16 cellular contexts compared by ENCODE assay signal in genomic region chr3:58347984-58348383, GRCh38. TPM values are rescaled to one million over a fixed set of nuclear protein-coding genes. Genes with fewer than 3 reads are reported as not detected.
DNase-seq lines count a peak whose midpoint lies in the region; ATAC-seq, FAIRE-seq and TF ChIP-seq lines count a peak whose summit lies in the region.
"Had no signal": no experiment of that assay in that cellular context is flagged by ENCODE, and none has a peak within 500 bp of the region (broad histone marks: within the 10 kb centered on the region; RNA-seq: fewer than 3 reads in every experiment).

No MANE protein-coding gene starts in this region.

- H3K9me3 ChIP-seq in BLaER1 (peaks cover 14% of the 10 kb centered on the region), small intestine (ENCODE audit: control insufficient read depth, low read depth) (no peaks in the 10 kb centered on the region), uterus (no peaks in the 10 kb centered on the region)
- H3K9me3 ChIP-seq: A549 had no signal

- no peak overlapping the region for H3K4me3 ChIP-seq in BLaER1
- no peak overlapping the region for H3K4me3 ChIP-seq in HL-60 (replicated peaks; ENCODE audit: insufficient read depth, low read length)
- H3K4me3 ChIP-seq in small intestine (ENCODE audit: low read depth in 1 of 2, low read length in 2 of 2), result no peak overlapping the region
- H3K4me3 ChIP-seq in uterus, result no peak overlapping the region
- H3K4me3 ChIP-seq: A549 had no signal

- H3K27ac Mint-ChIP-seq in activated T-helper 2 cell treated with anti-CD3 and anti-CD28 coated beads, Interferon-gamma antibody, Interleukin-2, Interleukin-4, amounts not matched to agents 10 μg/mL and 5 μg/mL and 100 μg/mL, durations not matched to agents 14 hours and 24 hours and 36 hours, result peak overlapping the region; percentile 53
- no peak overlapping the region for H3K27ac Mint-ChIP-seq in stimulated activated effector memory CD8-positive, alpha-beta T cell treated with anti-CD3 and anti-CD28 coated beads, Interleukin-12 subunit alpha, Interleukin-12 subunit beta, amount 100 ng/mL, for 72 hours

- H3K27ac ChIP-seq in BLaER1, result peak overlapping the region; percentile 97
- peak overlapping the region; percentile 98 for H3K27ac ChIP-seq in HL-60 (replicated peaks)
- H3K27ac ChIP-seq in small intestine (ENCODE audit: low read depth in 1 of 2, low read length in 1 of 2), result no peak overlapping the region
- no peak overlapping the region for H3K27ac ChIP-seq in uterus
- H3K27ac ChIP-seq: A549 had no signal

- H3K4me1 Mint-ChIP-seq in activated T-helper 2 cell treated with anti-CD3 and anti-CD28 coated beads, Interferon-gamma antibody, Interleukin-2, Interleukin-4, amounts not matched to agents 10 μg/mL and 5 μg/mL and 100 μg/mL, durations not matched to agents 14 hours and 24 hours and 36 hours (ENCODE audit: low read depth), result peaks cover 60% of the 10 kb centered on the region
- peaks cover 46% of the 10 kb centered on the region for H3K4me1 Mint-ChIP-seq in stimulated activated effector memory CD8-positive, alpha-beta T cell treated with anti-CD3 and anti-CD28 coated beads, Interleukin-12 subunit alpha, Interleukin-12 subunit beta, amount 100 ng/mL, for 72 hours

- no peaks in the 10 kb centered on the region for H3K9me3 Mint-ChIP-seq in activated T-helper 2 cell treated with anti-CD3 and anti-CD28 coated beads, Interferon-gamma antibody, Interleukin-2, Interleukin-4, amounts not matched to agents 10 μg/mL and 5 μg/mL and 100 μg/mL, durations not matched to agents 14 hours and 24 hours and 36 hours
- no peaks in the 10 kb centered on the region for H3K9me3 Mint-ChIP-seq in stimulated activated effector memory CD8-positive, alpha-beta T cell treated with anti-CD3 and anti-CD28 coated beads, Interleukin-12 subunit alpha, Interleukin-12 subunit beta, amount 100 ng/mL, for 72 hours

- H3K27me3 Mint-ChIP-seq in activated T-helper 2 cell treated with anti-CD3 and anti-CD28 coated beads, Interferon-gamma antibody, Interleukin-2, Interleukin-4, amounts not matched to agents 10 μg/mL and 5 μg/mL and 100 μg/mL, durations not matched to agents 14 hours and 24 hours and 36 hours (ENCODE audit: low read depth), result no peaks in the 10 kb centered on the region

- peaks cover 49% of the 10 kb centered on the region for H3K36me3 Mint-ChIP-seq in activated T-helper 2 cell treated with anti-CD3 and anti-CD28 coated beads, Interferon-gamma antibody, Interleukin-2, Interleukin-4, amounts not matched to agents 10 μg/mL and 5 μg/mL and 100 μg/mL, durations not matched to agents 14 hours and 24 hours and 36 hours (ENCODE audit: low read depth)
- H3K36me3 Mint-ChIP-seq in stimulated activated effector memory CD8-positive, alpha-beta T cell treated with anti-CD3 and anti-CD28 coated beads, Interleukin-12 subunit alpha, Interleukin-12 subunit beta, amount 100 ng/mL, for 72 hours, result peaks cover 8% of the 10 kb centered on the region

- H3K9ac ChIP-seq in BLaER1, result peak overlapping the region; percentile 52; the same call in 1 of the 2 replicates

- H3K4me1 ChIP-seq in BLaER1, result peaks cover 96% of the 10 kb centered on the region
- peaks cover 3 to 4% of the 10 kb centered on the region in 2 donors for H3K4me1 ChIP-seq in small intestine (ENCODE audit: control insufficient read depth in 2 of 2, insufficient read depth in 1 of 2, low read depth in 1 of 2, low read length in 1 of 2)
- peaks cover 0 to 5% of the 10 kb centered on the region in 2 donors for H3K4me1 ChIP-seq in uterus
- H3K4me1 ChIP-seq: A549 had no signal

- no peak overlapping the region for H3K4me3 Mint-ChIP-seq in activated T-helper 2 cell treated with anti-CD3 and anti-CD28 coated beads, Interferon-gamma antibody, Interleukin-2, Interleukin-4, amounts not matched to agents 10 μg/mL and 5 μg/mL and 100 μg/mL, durations not matched to agents 14 hours and 24 hours and 36 hours (ENCODE audit: low read depth)
- no peak overlapping the region for H3K4me3 Mint-ChIP-seq in stimulated activated effector memory CD8-positive, alpha-beta T cell treated with anti-CD3 and anti-CD28 coated beads, Interleukin-12 subunit alpha, Interleukin-12 subunit beta, amount 100 ng/mL, for 72 hours

- peaks cover 35% of the 10 kb centered on the region for H3K36me3 ChIP-seq in BLaER1
- no peaks in the 10 kb centered on the region for H3K36me3 ChIP-seq in small intestine (ENCODE audit: control insufficient read depth in 2 of 2, insufficient read depth in 2 of 2, low read length in 2 of 2)
- H3K36me3 ChIP-seq in uterus, result no peaks in the 10 kb centered on the region

- FAIRE-seq in small intestine (lab: Jason Lieb, UNC), result no peak
- FAIRE-seq: A549, H1 had no signal

- intact Hi-C loops in activated T-helper 2 cell treated with anti-CD3 and anti-CD28 coated beads, Interferon-gamma antibody, Interleukin-2, Interleukin-4, amounts not matched to agents 10 μg/mL and 5 μg/mL and 100 μg/mL, durations not matched to agents 14 hours and 24 hours and 36 hours (cut with micrococcal nuclease), result no loop called here
- intact Hi-C loops in uterus (cut with DNase I; ENCODE audit: low total_unique reads), result no loop called here

- no peak for TF ChIP-seq POLR2A in uterus (IDR thresholded peaks at IDR 0.05)

- peak overlapping the region; percentile 92 for H3K4me2 ChIP-seq in BLaER1
- H3K4me2 ChIP-seq: A549 had no signal

- TF ChIP-seq CTCF in HL-60 (IDR thresholded peaks at IDR 0.05; ENCODE audit: insufficient read depth, low read length) (no peak), uterus (IDR thresholded peaks at IDR 0.05) (no peak)

- H4K20me1 ChIP-seq in BLaER1, result no peaks in the 10 kb centered on the region

- 65 to 82% (median 74%) methylated on average over 7 of the region's 7 CpGs for WGBS in small intestine, 3 donors

- H3K27me3 ChIP-seq in BLaER1, result no peaks in the 10 kb centered on the region
- H3K27me3 ChIP-seq in HL-60 (ENCODE audit: insufficient read depth, poor library complexity, severe bottlenecking), result no peaks in the 10 kb centered on the region
- H3K27me3 ChIP-seq in small intestine (ENCODE audit: control insufficient read depth in 2 of 2, insufficient read depth in 2 of 2, low read length in 2 of 2), result no peaks in the 10 kb centered on the region
- H3K27me3 ChIP-seq in uterus, result no peaks in the 10 kb centered on the region

- ATAC-seq in stimulated activated effector memory CD8-positive, alpha-beta T cell treated with anti-CD3 and anti-CD28 coated beads, Interleukin-12 subunit alpha, Interleukin-12 subunit beta, amount 100 ng/mL, for 72 hours, result no peak
- ATAC-seq: A549 had no signal

- no peak for DNase-seq in HL-60 (ENCODE audit: low read depth in 1 of 2, low spot score in 1 of 2)
- no peak for DNase-seq in activated T-helper 2 cell treated with anti-CD3 and anti-CD28 coated beads, Interferon-gamma antibody, Interleukin-2, Interleukin-4, amounts not matched to agents 10 μg/mL and 5 μg/mL and 100 μg/mL, durations not matched to agents 14 hours and 24 hours and 36 hours (ENCODE audit: low spot score)
- peak; percentile 76 for DNase-seq in small intestine
- no peak for DNase-seq in uterus
- DNase-seq in NCI-H1694 treated with DMSO at 0.1 percent for 48 hours (lab: John Stamatoyannopoulos, UW), result no peak
- DNase-seq in stimulated activated effector memory CD8-positive, alpha-beta T cell treated with anti-CD3 and anti-CD28 coated beads, Interleukin-12 subunit alpha, Interleukin-12 subunit beta, amount 100 ng/mL, for 72 hours (ENCODE audit: low spot score in 2 of 2), result no peak
- DNase-seq in amniotic stem cell (lab: John Stamatoyannopoulos, UW), result no peak
- DNase-seq: COR-L47, EL, NCI-H187 treated with DMSO at 0.1 percent for 48 hours, NCI-H526 treated with DMSO at 0.1 percent for 48 hours, OCI-M1, SHP77 treated with DMSO at 0.1 percent for 48 hours had no signal

RNA-seq across cellular contexts. Expression of gene PXK, which starts 15.3 kb away (rescaled TPM):
- 47.6 and 48.7 TPM in 2 replicates for total RNA-seq in activated T-helper 2 cell treated with anti-CD3 and anti-CD28 coated beads, Interferon-gamma antibody, Interleukin-2, Interleukin-4, amounts not matched to agents 10 μg/mL and 5 μg/mL and 100 μg/mL, durations not matched to agents 14 hours and 24 hours and 36 hours
- polyA plus RNA-seq in small intestine, result 1 to 10 TPM; 5.1 to 9.2 (median 9.1) TPM
- total RNA-seq in uterus, result 10 to 100 TPM; 15.1 to 50.5 (median 41.1) TPM

RNA-seq across cellular contexts. Expression of gene HTD2, which starts 41.7 kb away (rescaled TPM):
- total RNA-seq in activated T-helper 2 cell treated with anti-CD3 and anti-CD28 coated beads, Interferon-gamma antibody, Interleukin-2, Interleukin-4, amounts not matched to agents 10 μg/mL and 5 μg/mL and 100 μg/mL, durations not matched to agents 14 hours and 24 hours and 36 hours, result 10.1 and 10.5 TPM in 2 replicates
- 1 to 10 TPM; 5.4 to 7.8 (median 6.5) TPM for polyA plus RNA-seq in small intestine
- 10 to 100 TPM in 2 of 4 donors, 1 to 10 TPM in 2; 1.2 to 39.6 (median 7.8) TPM for total RNA-seq in uterus

RNA-seq across cellular contexts. Expression of gene RPP14, which starts 41.9 kb away (rescaled TPM):
- 21.8 and 23.8 TPM in 2 replicates for total RNA-seq in activated T-helper 2 cell treated with anti-CD3 and anti-CD28 coated beads, Interferon-gamma antibody, Interleukin-2, Interleukin-4, amounts not matched to agents 10 μg/mL and 5 μg/mL and 100 μg/mL, durations not matched to agents 14 hours and 24 hours and 36 hours
- polyA plus RNA-seq in small intestine, result 10 to 100 TPM; 11.7 to 19.9 (median 18.6) TPM
- 10 to 100 TPM in 2 of 4 donors, 1 to 10 TPM in 2; 1.5 to 26.7 (median 9.7) TPM for total RNA-seq in uterus

Comparison
In these comparisons a context has a peak if more than half of its experiments do, and no peak if none do; other contexts are left out.
1. H3K27ac ChIP-seq: peak in BLaER1 (single experiment) and HL-60 (single experiment); none in small intestine (0 of 2) and uterus (0 of 2).